ENCODE assay signal across 1 cellular context in the genomic region with DNA sequence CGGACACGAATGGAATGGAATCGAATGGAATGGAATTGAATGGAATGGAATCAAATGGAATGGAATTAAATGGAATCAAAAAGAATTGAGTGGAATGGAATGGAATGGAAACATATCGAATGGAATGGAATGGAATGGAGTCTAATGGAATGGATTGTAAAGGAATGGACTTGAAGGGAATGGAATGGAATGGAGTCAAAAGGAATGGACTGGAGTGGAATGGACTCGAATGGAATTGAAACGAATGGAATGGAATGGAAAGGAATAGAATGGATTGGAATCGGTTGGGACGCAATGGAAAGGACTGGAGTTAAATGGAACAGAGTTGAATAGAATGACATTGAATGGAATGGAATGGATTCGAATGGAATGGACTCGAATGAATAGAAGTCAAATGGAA.
TF ChIP-seq lines count a peak whose summit lies in the region.

No MANE protein-coding gene starts in this region.

TF ChIP-seq in HEK293, 187 proteins besides CTCF, POLR2A, EP300 and RAD21 (continued from another document):
- TF ChIP-seq, protein P1, sequence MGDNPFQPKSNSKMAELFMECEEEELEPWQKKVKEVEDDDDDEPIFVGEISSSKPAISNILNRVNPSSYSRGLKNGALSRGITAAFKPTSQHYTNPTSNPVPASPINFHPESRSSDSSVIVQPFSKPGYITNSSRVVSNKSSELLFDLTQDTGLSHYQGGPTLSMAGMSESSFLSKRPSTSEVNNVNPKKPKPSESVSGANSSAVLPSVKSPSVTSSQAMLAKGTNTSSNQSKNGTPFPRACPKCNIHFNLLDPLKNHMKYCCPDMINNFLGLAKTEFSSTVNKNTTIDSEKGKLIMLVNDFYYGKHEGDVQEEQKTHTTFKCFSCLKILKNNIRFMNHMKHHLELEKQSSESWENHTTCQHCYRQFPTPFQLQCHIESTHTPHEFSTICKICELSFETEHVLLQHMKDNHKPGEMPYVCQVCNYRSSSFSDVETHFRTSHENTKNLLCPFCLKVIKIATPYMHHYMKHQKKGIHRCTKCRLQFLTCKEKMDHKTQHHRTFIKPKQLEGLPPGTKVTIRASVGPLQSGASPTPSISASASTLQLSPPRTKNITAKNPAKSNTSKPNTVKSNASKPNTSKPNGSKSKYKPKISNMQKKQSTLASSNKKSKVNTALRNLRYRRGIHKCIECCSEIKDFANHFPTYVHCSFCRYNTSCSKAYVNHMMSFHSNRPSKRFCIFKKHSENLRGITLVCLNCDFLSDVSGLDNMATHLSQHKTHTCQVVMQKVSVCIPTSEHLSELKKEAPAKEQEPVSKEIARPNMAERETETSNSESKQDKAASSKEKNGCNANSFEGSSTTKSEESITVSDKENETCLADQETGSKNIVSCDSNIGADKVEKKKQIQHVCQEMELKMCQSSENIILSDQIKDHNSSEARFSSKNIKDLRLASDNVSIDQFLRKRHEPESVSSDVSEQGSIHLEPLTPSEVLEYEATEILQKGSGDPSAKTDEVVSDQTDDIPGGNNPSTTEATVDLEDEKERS (tag by site-specific recombination; IDR thresholded peaks at IDR 0.05), result peak; percentile 54; the same call in 1 of the 2 replicates
- TF ChIP-seq ZNF449 (tag by site-specific recombination; IDR thresholded peaks at IDR 0.05), result no peak
- TF ChIP-seq, protein P2, sequence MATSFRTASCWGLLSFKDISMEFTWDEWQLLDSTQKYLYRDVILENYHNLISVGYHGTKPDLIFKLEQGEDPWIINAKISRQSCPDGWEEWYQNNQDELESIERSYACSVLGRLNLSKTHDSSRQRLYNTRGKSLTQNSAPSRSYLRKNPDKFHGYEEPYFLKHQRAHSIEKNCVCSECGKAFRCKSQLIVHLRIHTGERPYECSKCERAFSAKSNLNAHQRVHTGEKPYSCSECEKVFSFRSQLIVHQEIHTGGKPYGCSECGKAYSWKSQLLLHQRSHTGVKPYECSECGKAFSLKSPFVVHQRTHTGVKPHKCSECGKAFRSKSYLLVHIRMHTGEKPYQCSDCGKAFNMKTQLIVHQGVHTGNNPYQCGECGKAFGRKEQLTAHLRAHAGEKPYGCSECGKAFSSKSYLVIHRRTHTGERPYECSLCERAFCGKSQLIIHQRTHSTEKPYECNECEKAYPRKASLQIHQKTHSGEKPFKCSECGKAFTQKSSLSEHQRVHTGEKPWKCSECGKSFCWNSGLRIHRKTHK (tag by site-specific recombination; IDR thresholded peaks at IDR 0.05), result 0 out of 2 replicates have a peak, but pooled peaks have one; percentile 32
